23 cellular contexts compared by ENCODE assay signal in the genomic region with DNA sequence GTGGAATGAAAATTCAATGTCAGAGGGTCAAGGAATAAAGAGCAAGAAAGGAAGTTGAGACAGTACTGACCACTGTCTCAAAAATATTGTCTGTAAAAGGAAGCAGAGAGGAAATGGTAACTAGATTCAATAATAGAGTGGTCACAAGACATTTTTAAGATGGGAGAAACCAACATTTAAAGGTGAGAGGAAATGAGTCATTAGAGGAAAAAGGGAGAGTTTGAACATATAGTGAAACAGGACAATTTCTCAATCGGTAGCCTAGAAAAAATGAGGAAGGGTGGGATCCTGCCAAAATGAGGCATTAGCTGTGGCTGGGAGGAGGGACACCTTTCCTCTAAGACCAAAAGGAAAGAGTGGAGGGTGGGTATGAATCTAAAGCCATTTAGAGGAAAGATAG.
DNase-seq lines count a peak whose midpoint lies in the region; ATAC-seq and TF ChIP-seq lines count a peak whose summit lies in the region.
"Had no signal": no experiment of that assay in that cellular context is flagged by ENCODE, and none has a peak within 500 bp of the region (broad histone marks: within the 10 kb centered on the region; RNA-seq: fewer than 3 reads in every experiment).

No MANE protein-coding gene starts in this region.

- TF ChIP-seq EP300 in tibial nerve (IDR thresholded peaks at IDR 0.05), result no peak

- peak overlapping the region; percentile 33 for H3K27ac Mint-ChIP-seq in MCF 10A (ENCODE audit: low read depth, unreplicated experiment)
- H3K27ac Mint-ChIP-seq: CD8-positive, alpha-beta T cell; IgD-negative memory B cell; T-helper 1 cell treated with Interleukin-12 subunit alpha and Interleukin-12 subunit beta and Interleukin-4 antibody, amounts not matched to agents 30 μg/mL and 1 μg/mL, for 36 hours had no signal

- no peaks in the 10 kb centered on the region for H3K36me3 ChIP-seq in breast epithelium
- H3K36me3 ChIP-seq in RWPE2 (ENCODE audit: low read depth), result no peaks in the 10 kb centered on the region
- no peaks in the 10 kb centered on the region for H3K36me3 ChIP-seq in tibial nerve
- H3K36me3 ChIP-seq: HAP-1, Peyer's patch, SJSA1 had no signal

- WGBS in tibial nerve, 2 donors, result 24 to 33% methylated on average over 1 of the region's 1 CpG

- H3K4me3 Mint-ChIP-seq in MCF 10A (ENCODE audit: unreplicated experiment), result no peak overlapping the region
- H3K4me3 Mint-ChIP-seq: CD8-positive, alpha-beta T cell; IgD-negative memory B cell; T-helper 1 cell treated with Interleukin-12 subunit alpha and Interleukin-12 subunit beta and Interleukin-4 antibody, amounts not matched to agents 30 μg/mL and 1 μg/mL, for 36 hours had no signal

- TF ChIP-seq CTCF in MCF 10A (IDR thresholded peaks at IDR 0.05; ENCODE audit: unreplicated experiment) (no peak), breast epithelium (IDR thresholded peaks at IDR 0.05) (no peak), RWPE2 (IDR thresholded peaks at IDR 0.05; ENCODE audit: poor library complexity, severe bottlenecking) (no peak), choroid plexus epithelial cell (conservative IDR thresholded peaks at IDR 0.05; ENCODE audit: low read depth, low read length) (no peak), tibial nerve (IDR thresholded peaks at IDR 0.05) (no peak)

- no TSS peak for BruUV-seq in MCF 10A (replicated peaks; lab: Mats Ljungman, UMichigan)

- peaks cover 7% of the 10 kb centered on the region for H3K4me1 Mint-ChIP-seq in MCF 10A (ENCODE audit: insufficient read depth, unreplicated experiment)

- H3K4me1 ChIP-seq in breast epithelium (no peaks in the 10 kb centered on the region), RWPE2 (ENCODE audit: insufficient read depth, poor library complexity, severe bottlenecking) (peaks cover 10% of the 10 kb centered on the region), tibial nerve (no peaks in the 10 kb centered on the region)
- H3K4me1 ChIP-seq: Peyer's patch had no signal

- CTCF ChIA-PET in MCF 10A (lab: Yijun Ruan, JAX), result interaction anchor here (0.8 kb wide), 1 partner anchor 218 kb away, joined by 3 read pairs; no protein-coding TSS in a partner anchor

- intact Hi-C loops in MCF 10A (cut with micrococcal nuclease) (no loop called here), breast epithelium (cut with DNase I; ENCODE audit: low total_unique reads) (no loop called here)

- no peak overlapping the region for H3K27ac ChIP-seq in breast epithelium
- peak overlapping the region; percentile 31 for H3K27ac ChIP-seq in RWPE2 (ENCODE audit: poor library complexity, severe bottlenecking)
- H3K27ac ChIP-seq in tibial nerve, result no peak overlapping the region
- H3K27ac ChIP-seq: Peyer's patch, SJSA1 had no signal

- POLR2A ChIA-PET in MCF 10A (lab: Yijun Ruan, JAX), result interaction anchor here (1.4 kb wide), 1 partner anchor 87 kb away, joined by 4 read pairs; no protein-coding TSS in a partner anchor

- H3K9me3 ChIP-seq in breast epithelium (peaks cover 2 to 10% of the 10 kb centered on the region in 2 donors), RWPE2 (ENCODE audit: severe bottlenecking) (no peaks in the 10 kb centered on the region), tibial nerve (peaks cover 0 to 16% (median 0%) of the 10 kb centered on the region in 4 donors)
- H3K9me3 ChIP-seq: HAP-1, SJSA1 had no signal

- H3K27me3 ChIP-seq in breast epithelium (no peaks in the 10 kb centered on the region), RWPE2 (ENCODE audit: insufficient read depth, poor library complexity, severe bottlenecking) (no peaks in the 10 kb centered on the region), tibial nerve (no peaks in the 10 kb centered on the region)
- H3K27me3 ChIP-seq: Peyer's patch, SJSA1 had no signal

- H3K9me3 Mint-ChIP-seq in MCF 10A (ENCODE audit: unreplicated experiment), result no peaks in the 10 kb centered on the region

- no peaks in the 10 kb centered on the region for H3K36me3 Mint-ChIP-seq in MCF 10A (ENCODE audit: insufficient read depth, unreplicated experiment)
- H3K36me3 Mint-ChIP-seq: CD8-positive, alpha-beta T cell; IgD-negative memory B cell had no signal

- no peaks in the 10 kb centered on the region for H3K27me3 Mint-ChIP-seq in MCF 10A (ENCODE audit: insufficient read depth, unreplicated experiment)

- peak; percentile 53 for DNase-seq in MCF 10A (ENCODE audit: unreplicated experiment)
- DNase-seq in breast epithelium (ENCODE audit: low spot score in 2 of 2), result no peak
- DNase-seq in RWPE2 (ENCODE audit: low spot score), result no peak
- DNase-seq in choroid plexus epithelial cell (ENCODE audit: low read depth), result peak; percentile 15
- DNase-seq in NOMO-1 treated with dmso at 0.1 percent for 144 hours (lab: John Stamatoyannopoulos, UW; ENCODE audit: unreplicated experiment), result no peak
- no peak for DNase-seq in tibial nerve (ENCODE audit: low spot score in 2 of 2)
- no peak for DNase-seq in NCI-H446 (lab: John Stamatoyannopoulos, UW)
- no peak for DNase-seq in cerebellum (ENCODE audit: low spot score)
- DNase-seq: 8988T; C1 segment of cervical spinal cord; CD8-positive, alpha-beta T cell; NCI-H1105; NCI-H146; NCI-H2029 treated with DMSO at 0.1 percent for 48 hours; NCI-H226; NCI-H774; NK-92 treated with Interleukin-12 subunit alpha and Interleukin-12 subunit beta, amount 100 ng/mL, for 24 hours; Peyer's patch had no signal

- TF ChIP-seq POLR2A in breast epithelium (IDR thresholded peaks at IDR 0.05) (no peak), tibial nerve (IDR thresholded peaks at IDR 0.05) (no peak)

- no peak overlapping the region for H3K4me3 ChIP-seq in breast epithelium
- H3K4me3 ChIP-seq in RWPE2 (ENCODE audit: severe bottlenecking), result no peak overlapping the region
- no peak overlapping the region for H3K4me3 ChIP-seq in choroid plexus epithelial cell (ENCODE audit: low read depth, low read length)
- H3K4me3 ChIP-seq in tibial nerve, result no peak overlapping the region
- H3K4me3 ChIP-seq: HAP-1, Peyer's patch, SJSA1 had no signal

- no peak for ATAC-seq in RWPE2 (ENCODE audit: low read depth)
- ATAC-seq: CD8-positive, alpha-beta T cell; Right ventricle myocardium inferior had no signal

Comparison
In these comparisons a context has a peak if more than half of its experiments do, and no peak if none do; other contexts are left out.
1. DNase-seq: peak in MCF 10A (single experiment) and choroid plexus epithelial cell (single experiment); none in breast epithelium (0 of 2), RWPE2 (single experiment), NOMO-1 treated with dmso at 0.1 percent for 144 hours (single experiment), tibial nerve (0 of 2), NCI-H446 (0 of 2) and cerebellum (single experiment).